10 cellular contexts compared by ENCODE assay signal in the genomic region with DNA sequence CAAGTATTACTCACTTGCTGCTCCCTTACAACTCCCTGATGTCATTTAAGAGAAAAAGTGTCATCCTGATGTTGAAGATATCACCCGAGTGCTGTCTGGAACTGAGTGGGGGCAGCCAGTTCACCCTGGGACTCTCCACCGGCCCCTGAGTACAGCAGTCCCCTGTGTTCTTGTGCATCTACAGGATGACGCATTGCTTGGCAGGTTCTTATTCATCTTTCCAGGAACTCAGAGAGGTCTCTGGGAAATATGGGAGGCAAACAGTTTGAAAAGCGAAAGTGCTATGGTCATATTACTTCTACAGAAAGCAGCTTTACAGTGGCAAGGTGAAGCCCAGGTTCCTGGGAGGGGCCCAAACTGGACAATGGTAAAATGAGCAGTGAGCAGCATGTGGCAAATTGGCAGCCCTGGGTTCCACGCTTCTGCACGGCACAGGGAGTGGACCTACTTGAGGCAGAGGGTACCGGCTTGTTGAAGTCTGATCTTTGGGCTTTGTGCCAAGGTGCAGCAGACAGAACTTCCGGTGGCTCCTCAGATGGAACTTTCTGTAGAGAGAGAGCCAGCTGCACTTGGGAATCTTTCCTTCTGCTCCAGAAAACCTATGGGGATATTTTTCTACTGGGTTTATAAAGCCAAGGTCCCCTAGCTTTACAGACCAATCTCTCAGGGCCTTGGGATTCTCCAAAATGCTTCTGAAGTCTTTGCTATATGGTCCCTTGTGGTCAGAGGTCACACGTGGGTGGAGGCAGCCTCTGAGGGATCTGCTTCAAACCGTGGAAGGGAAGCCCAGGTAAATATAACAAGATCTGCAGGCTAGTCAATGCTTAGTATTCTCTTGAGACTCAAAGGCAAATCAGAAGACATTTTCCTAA.
DNase-seq lines count a peak whose midpoint lies in the region; ATAC-seq and TF ChIP-seq lines count a peak whose summit lies in the region.
"Had no signal": no experiment of that assay in that cellular context is flagged by ENCODE, and none has a peak within 500 bp of the region (broad histone marks: within the 10 kb centered on the region; RNA-seq: fewer than 3 reads in every experiment).

No MANE protein-coding gene starts in this region.

- DNase-seq in GM12865 (ENCODE audit: low read depth): peak; percentile 46
- DNase-seq in activated CD4-positive, CD25-positive, alpha-beta regulatory T cell (lab: John Stamatoyannopoulos, UW): peak; percentile 15 to 44 (median 36)
- peak; percentile 80 for DNase-seq in activated naive CD8-positive, alpha-beta T cell treated with anti-CD3 and anti-CD28 coated beads, Interleukin-2, amount 50 U/mL, for 24 hours
- DNase-seq in stimulated activated CD4-positive, alpha-beta T cell treated with anti-CD3 and anti-CD28 coated beads, Interleukin-1b, Interleukin-23, amount 100 ng/mL, for 1 hour (ENCODE audit: low read depth in 2 of 2): peak; percentile 29 to 46
- DNase-seq in NCI-H1694 treated with DMSO at 0.1 percent for 48 hours (lab: John Stamatoyannopoulos, UW): no peak
- no peak for DNase-seq in medulla oblongata (ENCODE audit: extremely low spot score)
- DNase-seq: hypothalamus, NCI-H1417 had no signal

- peak overlapping the region; percentile 94 for H3K27ac Mint-ChIP-seq in activated naive CD8-positive, alpha-beta T cell treated with anti-CD3 and anti-CD28 coated beads, Interleukin-2, amount 50 U/mL, for 24 hours

- no peak overlapping the region for H3K4me3 ChIP-seq in GM12865 (ENCODE audit: low read depth, low read length)

- H3K9me3 Mint-ChIP-seq in activated naive CD8-positive, alpha-beta T cell treated with anti-CD3 and anti-CD28 coated beads, Interleukin-2, amount 50 U/mL, for 24 hours: no peaks in the 10 kb centered on the region

- no peak for TF ChIP-seq CTCF in GM12865 (IDR thresholded peaks at IDR 0.05; ENCODE audit: insufficient read depth, low read depth, low read length, missing control alignments)

- no peaks in the 10 kb centered on the region for H3K27me3 Mint-ChIP-seq in activated naive CD8-positive, alpha-beta T cell treated with anti-CD3 and anti-CD28 coated beads, Interleukin-2, amount 50 U/mL, for 24 hours

- TF ChIP-seq POLR2A in GM18505 (IDR thresholded peaks at IDR 0.05; ENCODE audit: borderline replicate concordance, extremely low read depth, insufficient read depth, insufficient read length): no peak

- peaks cover 89% of the 10 kb centered on the region for H3K4me1 Mint-ChIP-seq in activated naive CD8-positive, alpha-beta T cell treated with anti-CD3 and anti-CD28 coated beads, Interleukin-2, amount 50 U/mL, for 24 hours

- H3K4me3 Mint-ChIP-seq in activated naive CD8-positive, alpha-beta T cell treated with anti-CD3 and anti-CD28 coated beads, Interleukin-2, amount 50 U/mL, for 24 hours: peak overlapping the region; percentile 68

- ATAC-seq in activated naive CD8-positive, alpha-beta T cell treated with anti-CD3 and anti-CD28 coated beads, Interleukin-2, amount 50 U/mL, for 24 hours: peak; percentile 97
- no peak for ATAC-seq in GM18505 (IDR thresholded peaks at IDR 0.05; ENCODE audit: unreplicated experiment)
- no peak for ATAC-seq in HG02938 (IDR thresholded peaks at IDR 0.05; ENCODE audit: unreplicated experiment)

- no peaks in the 10 kb centered on the region for H3K36me3 Mint-ChIP-seq in activated naive CD8-positive, alpha-beta T cell treated with anti-CD3 and anti-CD28 coated beads, Interleukin-2, amount 50 U/mL, for 24 hours (ENCODE audit: low read depth)

Comparison
In these comparisons a context has a peak if more than half of its experiments do, and no peak if none do; other contexts are left out.
1. DNase-seq: peak in GM12865 (single experiment), activated CD4-positive, CD25-positive, alpha-beta regulatory T cell (4 of 4), activated naive CD8-positive, alpha-beta T cell treated with anti-CD3 and anti-CD28 coated beads, Interleukin-2, amount 50 U/mL, for 24 hours (single experiment) and stimulated activated CD4-positive, alpha-beta T cell treated with anti-CD3 and anti-CD28 coated beads, Interleukin-1b, Interleukin-23, amount 100 ng/mL, for 1 hour (2 of 2); none in NCI-H1694 treated with DMSO at 0.1 percent for 48 hours (single experiment) and medulla oblongata (single experiment).